Comparison of ENCODE assay signal across 14 cellular contexts in the genomic region with DNA sequence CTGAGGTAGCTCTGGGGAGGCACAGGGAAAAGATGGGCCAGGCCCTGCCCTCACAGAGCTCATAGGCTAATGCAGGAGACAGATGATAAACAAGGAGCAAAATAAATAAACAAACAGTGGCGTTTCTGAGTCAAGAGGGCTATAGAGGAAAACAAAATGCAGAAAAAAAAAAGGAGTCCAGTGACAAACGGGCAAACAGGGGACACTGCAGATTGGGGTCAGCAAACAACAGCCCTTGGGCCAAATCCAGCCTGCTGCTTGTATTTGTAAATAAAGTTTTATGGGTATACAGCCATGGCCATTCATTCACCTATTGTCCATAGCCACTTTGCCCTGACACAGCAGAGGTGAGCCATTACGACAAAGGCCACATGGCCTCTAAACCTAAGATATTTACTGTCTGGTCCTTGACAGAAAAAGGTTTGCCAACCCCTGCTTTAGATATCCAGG. TPM values are rescaled to one million over a fixed set of nuclear protein-coding genes. Genes with fewer than 3 reads are reported as not detected.
DNase-seq lines count a peak whose midpoint lies in the region; ATAC-seq and TF ChIP-seq lines count a peak whose summit lies in the region.
"Had no signal": no experiment of that assay in that cellular context is flagged by ENCODE, and none has a peak within 500 bp of the region (broad histone marks: within the 10 kb centered on the region; RNA-seq: fewer than 3 reads in every experiment).

No MANE protein-coding gene starts in this region.

- H3K4me2 ChIP-seq in neuronal stem cell (ENCODE audit: insufficient read depth, low read length, poor library complexity, severe bottlenecking) = no peak overlapping the region

- H3K27me3 ChIP-seq in right atrium auricular region = no peaks in the 10 kb centered on the region
- peaks cover 0 to 32% (median 0%) of the 10 kb centered on the region in 3 experiments for H3K27me3 ChIP-seq in neuronal stem cell (ENCODE audit: control insufficient read depth in 3 of 3, insufficient read depth in 3 of 3, low read depth in 1 of 3, low read length in 3 of 3)
- H3K27me3 ChIP-seq: spleen had no signal

- H3K4me3 ChIP-seq in right atrium auricular region (no peak overlapping the region), neuronal stem cell (ENCODE audit: low read length in 2 of 2) (no peak overlapping the region)
- H3K4me3 ChIP-seq: spleen, thoracic aorta had no signal

- H3K9me3 Mint-ChIP-seq in dendritic cell treated with granulocyte-macrophage colony-stimulating factor and Interleukin-4, amounts not matched to agents 40 ng/mL and 50 ng/mL, for 4 days = no peaks in the 10 kb centered on the region
- no peaks in the 10 kb centered on the region for H3K9me3 Mint-ChIP-seq in activated T-helper 17 cell treated with anti-CD3 and anti-CD28 coated beads, Interleukin-2, amount 50 U/mL, for 72 hours

- no peak overlapping the region for H3K9ac ChIP-seq in neuronal stem cell (ENCODE audit: low read depth, low read length, poor library complexity)

- no peak overlapping the region for H3K4me3 Mint-ChIP-seq in dendritic cell treated with granulocyte-macrophage colony-stimulating factor and Interleukin-4, amounts not matched to agents 40 ng/mL and 50 ng/mL, for 4 days
- no peak overlapping the region for H3K4me3 Mint-ChIP-seq in activated T-helper 17 cell treated with anti-CD3 and anti-CD28 coated beads, Interleukin-2, amount 50 U/mL, for 72 hours

- no peaks in the 10 kb centered on the region for H3K4me1 Mint-ChIP-seq in dendritic cell treated with granulocyte-macrophage colony-stimulating factor and Interleukin-4, amounts not matched to agents 40 ng/mL and 50 ng/mL, for 4 days (ENCODE audit: low read depth)
- H3K4me1 Mint-ChIP-seq in activated T-helper 17 cell treated with anti-CD3 and anti-CD28 coated beads, Interleukin-2, amount 50 U/mL, for 72 hours = no peaks in the 10 kb centered on the region

- H3K79me1 ChIP-seq in neuronal stem cell (ENCODE audit: low read depth, low read length) = no peaks in the 10 kb centered on the region

- peak overlapping the region; percentile 49 to 85 for H3K27ac ChIP-seq in right atrium auricular region
- no peak overlapping the region for H3K27ac ChIP-seq in neuronal stem cell (replicated peaks; ENCODE audit: low read length)
- H3K27ac ChIP-seq: spleen had no signal

- no peak overlapping the region for H3K23ac ChIP-seq in neuronal stem cell (ENCODE audit: low read depth, low read length, poor library complexity)

- no peak overlapping the region for H2BK5ac ChIP-seq in neuronal stem cell (ENCODE audit: low read length)

- no peak overlapping the region for H2BK12ac ChIP-seq in neuronal stem cell (ENCODE audit: low read length)

- H3K36me3 ChIP-seq in right atrium auricular region = no peaks in the 10 kb centered on the region
- H3K36me3 ChIP-seq in neuronal stem cell (replicated peaks in 1 of 2; ENCODE audit: control insufficient read depth in 2 of 2, insufficient read depth in 2 of 2, low read length in 2 of 2) = no peaks in the 10 kb centered on the region
- H3K36me3 ChIP-seq: thoracic aorta had no signal

- H3K14ac ChIP-seq in neuronal stem cell (ENCODE audit: low read length) = no peak overlapping the region

- no peaks in the 10 kb centered on the region for H3K9me3 ChIP-seq in right atrium auricular region
- H3K9me3 ChIP-seq in neuronal stem cell (replicated peaks in 1 of 2; ENCODE audit: control insufficient read depth in 2 of 2, insufficient read depth in 1 of 2, low read depth in 1 of 2, low read length in 2 of 2) = no peaks in the 10 kb centered on the region
- H3K9me3 ChIP-seq: spleen, thoracic aorta had no signal

- H4K91ac ChIP-seq in neuronal stem cell (ENCODE audit: low read depth, low read length, poor library complexity) = no peak overlapping the region

- no peak overlapping the region for H2BK120ac ChIP-seq in neuronal stem cell (ENCODE audit: low read depth, low read length)

- no peak for TF ChIP-seq CTCF in right atrium auricular region (IDR thresholded peaks at IDR 0.05)

- no peak overlapping the region for H3K4ac ChIP-seq in neuronal stem cell (ENCODE audit: low read length)

- H3K4me1 ChIP-seq in right atrium auricular region (peaks cover 0 to 22% of the 10 kb centered on the region in 2 donors), neuronal stem cell (ENCODE audit: control insufficient read depth in 2 of 2, insufficient read depth in 1 of 2, low read depth in 1 of 2, low read length in 2 of 2) (peaks cover 0 to 4% of the 10 kb centered on the region in 2 donors)

- intact Hi-C loops in cardiac septum (cut with DNase I) = no loop called here
- intact Hi-C loops in dendritic cell treated with granulocyte-macrophage colony-stimulating factor and Interleukin-4, amounts not matched to agents 40 ng/mL and 50 ng/mL, for 4 days (cut with micrococcal nuclease) = no loop called here

- H3K18ac ChIP-seq in neuronal stem cell (ENCODE audit: low read length) = no peak overlapping the region

- peaks cover 83% of the 10 kb centered on the region for H3K36me3 Mint-ChIP-seq in dendritic cell treated with granulocyte-macrophage colony-stimulating factor and Interleukin-4, amounts not matched to agents 40 ng/mL and 50 ng/mL, for 4 days (ENCODE audit: low read depth)
- H3K36me3 Mint-ChIP-seq in activated T-helper 17 cell treated with anti-CD3 and anti-CD28 coated beads, Interleukin-2, amount 50 U/mL, for 72 hours (ENCODE audit: low read depth) = no peaks in the 10 kb centered on the region

- H2AK5ac ChIP-seq in neuronal stem cell (ENCODE audit: low read depth, low read length) = no peak overlapping the region

- no peak for ATAC-seq in activated T-helper 17 cell treated with anti-CD3 and anti-CD28 coated beads, Interleukin-2, amount 50 U/mL, for 72 hours (replicated peaks)
- ATAC-seq: activated CD4-positive, CD25-positive, alpha-beta regulatory T cell treated with anti-CD3 and anti-CD28 coated beads, Interleukin-2, amount 50 U/mL, for 24 hours had no signal

- WGBS in neuronal stem cell (ENCODE audit: extremely low coverage in 2 of 2, insufficient read length in 2 of 2, insufficient replicate concordance in 1 of 2), 2 donors = no CpG with 5 or more reads among the region's 3 CpGs

- H2AFZ ChIP-seq in neuronal stem cell (ENCODE audit: low read length) = peak overlapping the region; percentile 31

- H3K27ac Mint-ChIP-seq in dendritic cell treated with granulocyte-macrophage colony-stimulating factor and Interleukin-4, amounts not matched to agents 40 ng/mL and 50 ng/mL, for 4 days = peak overlapping the region; percentile 13
- H3K27ac Mint-ChIP-seq in activated T-helper 17 cell treated with anti-CD3 and anti-CD28 coated beads, Interleukin-2, amount 50 U/mL, for 72 hours = no peak overlapping the region

- H3K27me3 Mint-ChIP-seq in dendritic cell treated with granulocyte-macrophage colony-stimulating factor and Interleukin-4, amounts not matched to agents 40 ng/mL and 50 ng/mL, for 4 days = no peaks in the 10 kb centered on the region
- peaks cover 14% of the 10 kb centered on the region for H3K27me3 Mint-ChIP-seq in activated T-helper 17 cell treated with anti-CD3 and anti-CD28 coated beads, Interleukin-2, amount 50 U/mL, for 72 hours

- H4K8ac ChIP-seq in neuronal stem cell (ENCODE audit: low read depth, low read length) = no peak overlapping the region

- no peak for DNase-seq in right atrium auricular region (ENCODE audit: low spot score)
- DNase-seq in cardiac septum (ENCODE audit: low spot score) = no peak
- no peak for DNase-seq in neuronal stem cell (ENCODE audit: low spot score)
- no peak for DNase-seq in T1000 (lab: John Stamatoyannopoulos, UW)
- no peak for DNase-seq in NCI-H2196 treated with DMSO at 0.1 percent for 48 hours (lab: John Stamatoyannopoulos, UW; ENCODE audit: unreplicated experiment)
- no peak for DNase-seq in NCI-H526 (lab: John Stamatoyannopoulos, UW)
- DNase-seq: activated T-cell treated with anti-CD3 and anti-CD28 coated beads, Interleukin-2, amount 50 U/mL, for 1 hour; NCI-H1417 treated with DMSO at 0.1 percent for 48 hours; NCI-H82; spleen had no signal

- H2BK15ac ChIP-seq in neuronal stem cell (ENCODE audit: low read length) = no peak overlapping the region

RNA-seq across cellular contexts. Expression of gene PINK1, which starts 19.1 kb away (rescaled TPM):
- 100 to 1,000 TPM; 173 to 174 TPM for total RNA-seq in right atrium auricular region
- 224 TPM for total RNA-seq in cardiac septum
- polyA plus RNA-seq in neuronal stem cell (2013, experiment 1 of 2) = 22.0 TPM
- polyA plus RNA-seq in neuronal stem cell (2013, experiment 2 of 2) = 19.8 TPM
- total RNA-seq in activated T-helper 17 cell treated with anti-CD3 and anti-CD28 coated beads, Interleukin-2, amount 50 U/mL, for 72 hours = 1 to 10 TPM; 4.1 to 4.6 TPM

RNA-seq across cellular contexts. Expression of gene CDA, which starts 25.3 kb away (rescaled TPM):
- total RNA-seq in right atrium auricular region = 1 to 10 TPM; 1.3 to 6.6 TPM
- 4.0 TPM for total RNA-seq in cardiac septum
- 0.29 TPM for polyA plus RNA-seq in neuronal stem cell (2013, experiment 1 of 2)
- polyA plus RNA-seq in neuronal stem cell (2013, experiment 2 of 2) = 0.36 TPM
- not detected for total RNA-seq in activated T-helper 17 cell treated with anti-CD3 and anti-CD28 coated beads, Interleukin-2, amount 50 U/mL, for 72 hours

RNA-seq across cellular contexts. Expression of gene DDOST, which starts 47.0 kb away (rescaled TPM):
- 100 to 1,000 TPM; 147 to 152 TPM for total RNA-seq in right atrium auricular region
- 108 TPM for total RNA-seq in cardiac septum
- 115 TPM for polyA plus RNA-seq in neuronal stem cell (2013, experiment 1 of 2)
- 115 TPM for polyA plus RNA-seq in neuronal stem cell (2013, experiment 2 of 2)
- 100 to 1,000 TPM; 132 to 224 TPM for total RNA-seq in activated T-helper 17 cell treated with anti-CD3 and anti-CD28 coated beads, Interleukin-2, amount 50 U/mL, for 72 hours

Comparison
In these comparisons a context has a peak if more than half of its experiments do, and no peak if none do; other contexts are left out.
1. RNA of gene PINK1, which starts 19.1 kb away (total RNA-seq): 224 TPM in cardiac septum (single experiment) and 173 to 174 TPM in right atrium auricular region; 4.1 to 4.6 TPM in activated T-helper 17 cell treated with anti-CD3 and anti-CD28 coated beads, Interleukin-2, amount 50 U/mL, for 72 hours; every median in the first group is over 10 times any median in the second.